In genomic region chr4:78551420-78552351, GRCh38 we compare ENCODE assay signal across 8 cellular contexts. TPM values are rescaled to one million over a fixed set of nuclear protein-coding genes. Genes with fewer than 3 reads are reported as not detected.
A peak's percentile ranks its signal among the peaks of the same experiment; 100 is the strongest.
DNase-seq lines count a peak whose midpoint lies in the region; ATAC-seq and TF ChIP-seq lines count a peak whose summit lies in the region.

Gene ANXA3, plus strand, starts transcription at chr4:78551770. Its CDS starts 2,704 bp downstream, at chr4:78554474.

- no CpG with 5 or more reads among the region's 65 CpGs for WGBS in mesendoderm (ENCODE audit: extremely low coverage, insufficient coverage, low lambda C conversion rate)
- WGBS in thymus: 7% methylated on average over 65 of the region's 65 CpGs

- peak within 1 kb of the TSS; percentile 42 for H3K18ac ChIP-seq in mesendoderm (ENCODE audit: low read length)

- peak within 1 kb of the TSS; percentile 88 for H3K4me2 ChIP-seq in mesendoderm (ENCODE audit: low read length)

- H3K36me3 ChIP-seq in endocrine pancreas (ENCODE audit: control insufficient read depth, insufficient read depth, low read length): no peaks in the 10 kb centered on the region
- H3K36me3 ChIP-seq in mesendoderm (ENCODE audit: control insufficient read depth, insufficient read depth, low read length): no peaks in the 10 kb centered on the region
- H3K36me3 ChIP-seq in thymus (ENCODE audit: control insufficient read depth, insufficient read depth): no peaks in the 10 kb centered on the region

- H2BK5ac ChIP-seq in mesendoderm (ENCODE audit: low read length): peak within 1 kb of the TSS; percentile 88

- H3K27me3 ChIP-seq in endocrine pancreas (ENCODE audit: control insufficient read depth, insufficient read depth, low read length) (no peaks in the 10 kb centered on the region), mesendoderm (ENCODE audit: insufficient read depth, low read length, poor library complexity) (no peaks in the 10 kb centered on the region), thymus (ENCODE audit: control insufficient read depth, insufficient read depth) (peaks cover 4% of the 10 kb centered on the region)

- H3K4me1 ChIP-seq in endocrine pancreas (ENCODE audit: control insufficient read depth, insufficient read depth, low read length) (peaks cover 4% of the 10 kb centered on the region), mesendoderm (ENCODE audit: control insufficient read depth, low read depth, low read length) (peaks cover 4% of the 10 kb centered on the region), thymus (ENCODE audit: control insufficient read depth, insufficient read depth, low read length) (peaks cover 4% of the 10 kb centered on the region)

- no peak for TF ChIP-seq CTCF in HFF-Myc (IDR thresholded peaks at IDR 0.05; ENCODE audit: low read depth, low read length, missing control alignments)

- H3K79me1 ChIP-seq in mesendoderm (ENCODE audit: low read length): no peaks in the 10 kb centered on the region

- peak within 1 kb of the TSS; percentile 19 for H2BK15ac ChIP-seq in mesendoderm (replicated peaks; ENCODE audit: low read depth)

- peak within 1 kb of the TSS; percentile 54 for H3K9ac ChIP-seq in endocrine pancreas (ENCODE audit: control insufficient read depth, insufficient read depth, low read length)
- H3K9ac ChIP-seq in mesendoderm (ENCODE audit: low read length): peak within 1 kb of the TSS; percentile 89

- peak within 1 kb of the TSS; percentile 23 for H2BK120ac ChIP-seq in mesendoderm (ENCODE audit: low read depth, low read length)

- in situ Hi-C loops in SK-MEL-5 (cut with HindIII; ENCODE audit: low pct_unique_long_range_greater_than_20kb, low sequenced_read_pairs): no loop called here

- peak within 1 kb of the TSS; percentile 95 for H3K56ac ChIP-seq in mesendoderm (ENCODE audit: low read length)

- H3K9me3 ChIP-seq in endocrine pancreas (ENCODE audit: control insufficient read depth, low read length) (no peaks in the 10 kb centered on the region), thymus (ENCODE audit: control insufficient read depth) (no peaks in the 10 kb centered on the region)

- DNase-seq in Daoy (ENCODE audit: low read depth): no peak
- no peak for DNase-seq in HFF-Myc (ENCODE audit: extremely low read depth, low read depth)
- DNase-seq in SK-MEL-5 (ENCODE audit: low read depth, low spot score): no peak
- peak; percentile 86 for DNase-seq in mesendoderm
- DNase-seq in T1000 (lab: John Stamatoyannopoulos, UW): no peak

- H3K4me3 ChIP-seq in HFF-Myc (replicated peaks; ENCODE audit: low read depth, low read length) (peak within 1 kb of the TSS; percentile 45), endocrine pancreas (ENCODE audit: control insufficient read depth, insufficient read depth, low read length) (peak within 1 kb of the TSS; percentile 88), mesendoderm (ENCODE audit: low read length) (peak within 1 kb of the TSS; percentile 70), thymus (ENCODE audit: low read length) (peak within 1 kb of the TSS; percentile 52)

- H3K23ac ChIP-seq in mesendoderm (ENCODE audit: low read length): peak within 1 kb of the TSS; percentile 80

- no peak for ATAC-seq in GM19455 (IDR thresholded peaks at IDR 0.05; ENCODE audit: unreplicated experiment)

- H3K79me2 ChIP-seq in mesendoderm (ENCODE audit: control insufficient read depth, insufficient read depth, low read length): no peaks in the 10 kb centered on the region

- peak within 1 kb of the TSS; percentile 44 for H3K4ac ChIP-seq in mesendoderm (ENCODE audit: low read depth, low read length)

- H3K27ac ChIP-seq in mesendoderm (ENCODE audit: low read depth, low read length) (peak within 1 kb of the TSS; percentile 90), thymus (ENCODE audit: low read depth) (peak within 1 kb of the TSS; percentile 52)

- no peak within 1 kb of the TSS for H2AK5ac ChIP-seq in mesendoderm (ENCODE audit: low read length)

- H4K5ac ChIP-seq in mesendoderm (ENCODE audit: low read length): no peak within 1 kb of the TSS

- no peak within 1 kb of the TSS for H4K8ac ChIP-seq in mesendoderm (ENCODE audit: low read depth, low read length)

RNA-seq across cellular contexts. Expression of gene ANXA3, which starts in this region (rescaled TPM):
- total RNA-seq in Daoy (2014; rRNA removed; shearing (Covaris generic)): 31.7 and 150 TPM in 2 replicates
- total RNA-seq in SK-MEL-5 (2014; rRNA removed; shearing (Covaris generic)): 16.8 and 18.8 TPM in 2 replicates
- 7.8 and 12.2 TPM in 2 replicates for polyA plus RNA-seq in SK-MEL-5 (2015; cell fraction: cytosol; rRNA removed)
- polyA plus RNA-seq in SK-MEL-5 (2015; cell fraction: nucleus; rRNA removed): 15.6 and 16.8 TPM in 2 replicates
- polyA plus RNA-seq in mesendoderm (2013, experiment 1 of 2): 86.4 TPM
- 94.3 TPM for polyA plus RNA-seq in mesendoderm (2013, experiment 2 of 2)
- polyA plus RNA-seq in thymus: 46.6 TPM
